In the genomic region with DNA sequence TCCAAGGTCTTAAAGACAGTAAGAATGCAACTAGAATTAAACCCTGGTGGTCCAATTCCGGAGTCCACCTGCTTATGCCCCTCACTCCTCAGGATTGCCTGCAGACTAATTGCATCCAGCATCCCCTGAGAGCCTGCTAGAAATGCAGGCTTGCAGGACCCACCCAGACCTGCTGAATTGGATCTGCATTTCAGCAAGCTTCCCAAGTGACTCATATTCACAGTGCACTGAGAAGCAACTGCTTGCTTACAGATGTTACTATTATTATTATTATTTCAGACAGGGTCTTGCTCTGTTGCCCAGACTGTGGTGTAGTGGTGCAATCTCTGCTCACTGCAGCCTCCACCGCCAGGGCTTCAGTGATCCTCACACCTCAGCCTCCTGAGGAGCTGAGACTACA, we compare ENCODE assay signal across 23 cellular contexts.
DNase-seq lines count a peak whose midpoint lies in the region; ATAC-seq and TF ChIP-seq lines count a peak whose summit lies in the region.
"Had no signal": no experiment of that assay in that cellular context is flagged by ENCODE, and none has a peak within 500 bp of the region (broad histone marks: within the 10 kb centered on the region; RNA-seq: fewer than 3 reads in every experiment).

No MANE protein-coding gene starts in this region.

- H3K4me2 ChIP-seq in IMR-90 (ENCODE audit: low read depth, low read length): no peak overlapping the region
- H3K4me2 ChIP-seq: BLaER1 had no signal

- no peaks in the 10 kb centered on the region for H3K36me3 ChIP-seq in IMR-90 (ENCODE audit: control insufficient read depth, insufficient read depth, low read length)
- H3K36me3 ChIP-seq: BLaER1, Peyer's patch, SJSA1 had no signal

- H3K9me3 Mint-ChIP-seq in activated T-helper 17 cell treated with anti-CD3 and anti-CD28 coated beads, Interleukin-2, amount 50 U/mL, for 72 hours: no peaks in the 10 kb centered on the region
- H3K9me3 Mint-ChIP-seq: CD4-positive, alpha-beta T cell; HFFc6 had no signal

- H2AFZ ChIP-seq in IMR-90 (replicated peaks; ENCODE audit: low read length, poor library complexity): no peak overlapping the region

- no peak overlapping the region for H3K18ac ChIP-seq in IMR-90 (ENCODE audit: low read depth, low read length)

- H3K4me3 ChIP-seq in IMR-90 (ENCODE audit: insufficient read depth, low read depth, low read length): no peak overlapping the region
- H3K4me3 ChIP-seq: BLaER1, Peyer's patch, SJSA1 had no signal

- dilution Hi-C loops in IMR-90 (cut with HindIII; ENCODE audit: low sequenced_read_pairs, unreplicated experiment): no loop called here

- H4K8ac ChIP-seq in IMR-90 (ENCODE audit: low read depth in 2 of 2, low read length in 2 of 2): no peak overlapping the region

- BruUV-seq in IMR-90 (replicated peaks; lab: Mats Ljungman, UMichigan): no TSS peak

- H3K56ac ChIP-seq in IMR-90 (ENCODE audit: extremely low read depth, insufficient read depth, low read length): no peak overlapping the region

- TF ChIP-seq CTCF in IMR-90 (conservative IDR thresholded peaks at IDR 0.05; ENCODE audit: low read depth, low read length): no peak

- no peak for TF ChIP-seq POLR2A in IMR-90 (IDR thresholded peaks at IDR 0.05; ENCODE audit: low read depth, low read length)

- CTCF ChIA-PET in IMR-90 (lab: Yijun Ruan, JAX): no interaction called here

- ATAC-seq in IMR-90 (ENCODE audit: low read depth): no peak; the same call in 1 of the 2 replicates
- ATAC-seq in esophagus mucosa: peak; percentile 42
- no peak for ATAC-seq in activated T-helper 17 cell treated with anti-CD3 and anti-CD28 coated beads, Interleukin-2, amount 50 U/mL, for 72 hours (replicated peaks)
- no peak for ATAC-seq in GM21737 (IDR thresholded peaks at IDR 0.05; ENCODE audit: unreplicated experiment)
- ATAC-seq: Right ventricle myocardium inferior had no signal

- no peaks in the 10 kb centered on the region for H3K79me1 ChIP-seq in IMR-90 (ENCODE audit: low read depth in 1 of 2, low read length in 2 of 2)

- no peaks in the 10 kb centered on the region for H3K4me1 ChIP-seq in IMR-90 (ENCODE audit: control insufficient read depth, insufficient read depth, low read length)
- H3K4me1 ChIP-seq: BLaER1, Peyer's patch, SJSA1 had no signal

- no peak for TF ChIP-seq RAD21 in IMR-90 (IDR thresholded peaks at IDR 0.05; ENCODE audit: low read length)

- no peak overlapping the region for H2BK5ac ChIP-seq in IMR-90 (ENCODE audit: low read depth, low read length, poor library complexity, severe bottlenecking)

- peaks cover 37% of the 10 kb centered on the region for H3K27me3 ChIP-seq in IMR-90 (ENCODE audit: control insufficient read depth, insufficient read depth, low read length)
- H3K27me3 ChIP-seq: Peyer's patch had no signal

- DNase-seq in IMR-90: peak; percentile 13
- peak; percentile 41 for DNase-seq in iris pigment epithelial cell (ENCODE audit: low read depth)
- no peak for DNase-seq in RKO (ENCODE audit: low spot score)
- DNase-seq in KG1 (lab: John Stamatoyannopoulos, UW): no peak
- DNase-seq: CD4-positive, alpha-beta T cell; COR-L47; DMS 273 treated with DMSO at 0.1 percent for 48 hours; DND-41; HFFc6; KBM-7; NCI-H1105; NCI-H146; NCI-H2029; NCI-H226; NCI-H510A treated with DMSO at 0.1 percent for 48 hours; NCI-H748 treated with DMSO at 0.1 percent for 48 hours; Peyer's patch had no signal

- no peak overlapping the region for H3K4me3 Mint-ChIP-seq in activated T-helper 17 cell treated with anti-CD3 and anti-CD28 coated beads, Interleukin-2, amount 50 U/mL, for 72 hours
- H3K4me3 Mint-ChIP-seq: CD4-positive, alpha-beta T cell; HFFc6 had no signal

- in situ Hi-C loops in IMR-90 (cut with MboI; ENCODE audit: low sequenced_read_pairs): no loop called here

- H4K5ac ChIP-seq in IMR-90 (ENCODE audit: low read depth, low read length): no peak overlapping the region

- H4K20me1 ChIP-seq in IMR-90 (ENCODE audit: insufficient read depth, low read length): no peaks in the 10 kb centered on the region
- H4K20me1 ChIP-seq: BLaER1 had no signal

- intact Hi-C loops in IMR-90 (cut with micrococcal nuclease): no loop called here

- no peaks in the 10 kb centered on the region for H3K9me1 ChIP-seq in IMR-90 (ENCODE audit: insufficient read depth, low read length)

- no peak overlapping the region for H3K23ac ChIP-seq in IMR-90 (ENCODE audit: low read depth, low read length)

- no peak overlapping the region for H3K27ac ChIP-seq in IMR-90 (ENCODE audit: insufficient read depth, low read length)
- H3K27ac ChIP-seq: BLaER1, Peyer's patch, SJSA1 had no signal

- no peak overlapping the region for H3K9ac ChIP-seq in IMR-90 (ENCODE audit: low read depth, low read length)
- H3K9ac ChIP-seq: BLaER1 had no signal

- H2BK15ac ChIP-seq in IMR-90 (ENCODE audit: low read depth, low read length): no peak overlapping the region

- no peaks in the 10 kb centered on the region for H3K36me3 Mint-ChIP-seq in activated T-helper 17 cell treated with anti-CD3 and anti-CD28 coated beads, Interleukin-2, amount 50 U/mL, for 72 hours (ENCODE audit: low read depth)

- H3K4me1 Mint-ChIP-seq in activated T-helper 17 cell treated with anti-CD3 and anti-CD28 coated beads, Interleukin-2, amount 50 U/mL, for 72 hours: peaks cover 8% of the 10 kb centered on the region

- H2AK5ac ChIP-seq in IMR-90 (ENCODE audit: low read depth, low read length): no peak overlapping the region

- no peak overlapping the region for H3K14ac ChIP-seq in IMR-90 (replicated peaks; ENCODE audit: low read depth, low read length)

- H3K27me3 Mint-ChIP-seq in activated T-helper 17 cell treated with anti-CD3 and anti-CD28 coated beads, Interleukin-2, amount 50 U/mL, for 72 hours: peaks cover 11% of the 10 kb centered on the region

- no peak overlapping the region for H3K27ac Mint-ChIP-seq in activated T-helper 17 cell treated with anti-CD3 and anti-CD28 coated beads, Interleukin-2, amount 50 U/mL, for 72 hours
- H3K27ac Mint-ChIP-seq: CD4-positive, alpha-beta T cell; HFFc6 had no signal

- H2AK9ac ChIP-seq in IMR-90 (replicated peaks; ENCODE audit: low read depth, low read length, poor library complexity): no peak overlapping the region

- POLR2A ChIA-PET in IMR-90 (lab: Charles Lee; ENCODE audit: unreplicated experiment): no interaction called here

- H4K91ac ChIP-seq in IMR-90 (ENCODE audit: insufficient read depth, low read depth, low read length): no peak overlapping the region

- no peaks in the 10 kb centered on the region for H3K9me3 ChIP-seq in IMR-90 (ENCODE audit: control insufficient read depth, insufficient read depth, low read length)
- H3K9me3 ChIP-seq: BLaER1, Peyer's patch, SJSA1 had no signal

- no peak overlapping the region for H3K4ac ChIP-seq in IMR-90 (ENCODE audit: low read depth, low read length)

- no peak overlapping the region for H2BK120ac ChIP-seq in IMR-90 (ENCODE audit: low read depth, low read length)

- no peak overlapping the region for H2BK20ac ChIP-seq in IMR-90 (ENCODE audit: low read depth, low read length)

- no CpG with 5 or more reads among the region's 2 CpGs for WGBS in IMR-90 (ENCODE audit: extremely low coverage in 2 of 2, insufficient read length in 1 of 2), 2 experiments

TF ChIP-seq in IMR-90, 13 proteins besides CTCF, POLR2A, EP300 and RAD21:
- TF ChIP-seq RFX5 (IDR thresholded peaks at IDR 0.05; ENCODE audit: low read depth, low read length) (no peak), BHLHE40 (IDR thresholded peaks at IDR 0.05; ENCODE audit: low read depth, low read length) (no peak), FOS (IDR thresholded peaks at IDR 0.05; ENCODE audit: low read depth, low read length) (no peak), SMC3 (IDR thresholded peaks at IDR 0.05; ENCODE audit: low read depth, low read length) (no peak), RCOR1 (IDR thresholded peaks at IDR 0.05; ENCODE audit: insufficient replicate concordance, low read length) (no peak), CEBPB (IDR thresholded peaks at IDR 0.05; ENCODE audit: low read depth, low read length) (no peak), MXI1 (IDR thresholded peaks at IDR 0.05; ENCODE audit: borderline replicate concordance, low read depth, low read length) (no peak), CHD1 (IDR thresholded peaks at IDR 0.05; ENCODE audit: low read depth, low read length) (no peak), NFE2L2 (IDR thresholded peaks at IDR 0.05; ENCODE audit: low read depth, low read length) (no peak), MAZ (IDR thresholded peaks at IDR 0.05; ENCODE audit: borderline replicate concordance, low read depth, low read length) (no peak), MAFK (IDR thresholded peaks at IDR 0.05; ENCODE audit: low read depth, low read length) (no peak)
- TF ChIP-seq, protein P1, sequence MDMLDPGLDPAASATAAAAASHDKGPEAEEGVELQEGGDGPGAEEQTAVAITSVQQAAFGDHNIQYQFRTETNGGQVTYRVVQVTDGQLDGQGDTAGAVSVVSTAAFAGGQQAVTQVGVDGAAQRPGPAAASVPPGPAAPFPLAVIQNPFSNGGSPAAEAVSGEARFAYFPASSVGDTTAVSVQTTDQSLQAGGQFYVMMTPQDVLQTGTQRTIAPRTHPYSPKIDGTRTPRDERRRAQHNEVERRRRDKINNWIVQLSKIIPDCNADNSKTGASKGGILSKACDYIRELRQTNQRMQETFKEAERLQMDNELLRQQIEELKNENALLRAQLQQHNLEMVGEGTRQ (IDR thresholded peaks at IDR 0.05; ENCODE audit: low read depth, low read length): no peak
- TF ChIP-seq, protein P2, sequence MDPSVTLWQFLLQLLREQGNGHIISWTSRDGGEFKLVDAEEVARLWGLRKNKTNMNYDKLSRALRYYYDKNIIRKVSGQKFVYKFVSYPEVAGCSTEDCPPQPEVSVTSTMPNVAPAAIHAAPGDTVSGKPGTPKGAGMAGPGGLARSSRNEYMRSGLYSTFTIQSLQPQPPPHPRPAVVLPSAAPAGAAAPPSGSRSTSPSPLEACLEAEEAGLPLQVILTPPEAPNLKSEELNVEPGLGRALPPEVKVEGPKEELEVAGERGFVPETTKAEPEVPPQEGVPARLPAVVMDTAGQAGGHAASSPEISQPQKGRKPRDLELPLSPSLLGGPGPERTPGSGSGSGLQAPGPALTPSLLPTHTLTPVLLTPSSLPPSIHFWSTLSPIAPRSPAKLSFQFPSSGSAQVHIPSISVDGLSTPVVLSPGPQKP (IDR thresholded peaks at IDR 0.05; ENCODE audit: borderline replicate concordance, low read depth, low read length): no peak

Comparison
In these comparisons a context has a peak if more than half of its experiments do, and no peak if none do; other contexts are left out.
1. DNase-seq: peak in IMR-90 (single experiment) and iris pigment epithelial cell (single experiment); none in RKO (single experiment) and KG1 (single experiment).